ENCODE assay signal across 8 cellular contexts in the genomic region with DNA sequence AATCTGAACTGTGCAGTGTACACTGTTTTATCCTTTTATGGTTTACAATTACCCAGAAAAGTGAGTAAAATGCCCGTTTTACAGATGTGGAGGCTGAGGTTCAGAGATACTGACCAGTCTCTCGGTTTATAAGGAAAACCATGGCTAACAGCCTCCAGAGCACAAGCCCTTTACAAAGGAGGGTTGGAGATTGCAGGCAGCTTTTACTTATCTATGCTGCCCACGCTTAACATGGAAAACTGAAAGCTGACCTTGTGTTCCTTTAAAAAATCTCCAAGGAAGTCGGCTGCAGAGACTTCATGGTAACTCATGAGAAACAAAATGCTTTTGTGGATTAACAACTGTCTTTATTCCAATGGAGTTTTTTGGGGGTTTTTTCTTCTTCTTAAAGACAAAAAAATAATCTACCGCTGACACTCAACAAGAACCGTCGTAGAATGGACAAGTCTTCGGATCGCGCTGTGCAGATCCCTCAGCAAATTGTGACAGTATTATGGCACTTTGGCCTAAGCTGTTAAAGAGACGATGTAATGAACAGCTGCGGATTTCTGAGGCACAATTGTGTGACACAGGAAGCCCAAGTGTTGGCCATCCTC. TPM values are rescaled to one million over a fixed set of nuclear protein-coding genes. Genes with fewer than 3 reads are reported as not detected.
DNase-seq lines count a peak whose midpoint lies in the region; ATAC-seq, FAIRE-seq and TF ChIP-seq lines count a peak whose summit lies in the region.

No MANE protein-coding gene starts in this region.

- peaks cover 4% of the 10 kb centered on the region for H3K36me3 ChIP-seq in bronchial epithelial cell (ENCODE audit: control insufficient read depth, insufficient read depth, low read length)
- no peaks in the 10 kb centered on the region for H3K36me3 ChIP-seq in mucosa of descending colon (ENCODE audit: low read depth)

- H3K4me3 ChIP-seq in bronchial epithelial cell (ENCODE audit: low read depth, low read length) (peak overlapping the region; percentile 99), mucosa of descending colon (peak overlapping the region; percentile 1)

- FAIRE-seq in bronchial epithelial cell (lab: Jason Lieb, UNC) (no peak), HTR-8/SVneo (lab: Jason Lieb, UNC) (no peak)

- no peak for ATAC-seq in mucosa of descending colon

- no peaks in the 10 kb centered on the region for H3K9me3 ChIP-seq in mucosa of descending colon

- intact Hi-C loops in mucosa of descending colon (cut with DNase I, micrococcal nuclease): no loop called here

- DNase-seq in COLO829 (ENCODE audit: low spot score) (peak; percentile 59), KG1 (lab: John Stamatoyannopoulos, UW) (peak; percentile 59), bronchial epithelial cell (ENCODE audit: low read depth) (no peak), mucosa of descending colon (peak in 1 of 3 donors; percentile 30), SIG-M5 treated with dmso at 0.1 percent for 504 hours (lab: John Stamatoyannopoulos, UW; ENCODE audit: unreplicated experiment) (no peak), HTR-8/SVneo (ENCODE audit: insufficient read length, low spot score) (no peak)
- DNase-seq in stimulated activated CD4-positive, alpha-beta T cell treated with anti-CD3 and anti-CD28 coated beads, Interleukin-12 subunit alpha, Interleukin-12 subunit beta, amount 100 ng/mL, for 4 hours: no peak
- no peak for DNase-seq in activated effector memory CD4-positive, alpha-beta T cell treated with Interleukin-2 at 50 U/mL for 16 hours

- peaks cover 18% of the 10 kb centered on the region for H3K4me1 ChIP-seq in mucosa of descending colon (ENCODE audit: low read depth)

- no peaks in the 10 kb centered on the region for H3K27me3 ChIP-seq in bronchial epithelial cell (ENCODE audit: control insufficient read depth, insufficient read depth, low read length)

- TF ChIP-seq CTCF in bronchial epithelial cell (IDR thresholded peaks at IDR 0.05; ENCODE audit: insufficient read depth, low read length, severe bottlenecking) (no peak), mucosa of descending colon (IDR thresholded peaks at IDR 0.05) (no peak)

RNA-seq across cellular contexts. Expression of gene SLF2, which starts 0.7 kb away (rescaled TPM):
- total RNA-seq in bronchial epithelial cell (12.1 and 15.1 TPM in 2 replicates), mucosa of descending colon (10 to 100 TPM; 23.0 to 31.1 (median 27.5) TPM)

RNA-seq across cellular contexts. Expression of gene SEMA4G, which starts 57.2 kb away (rescaled TPM):
- 0.26 and 0.51 TPM in 2 replicates for total RNA-seq in bronchial epithelial cell
- 100 to 1,000 TPM in 1 of 3 donors, 10 to 100 TPM in 2; 68.5 to 176 (median 91.9) TPM for total RNA-seq in mucosa of descending colon

Comparison
In these comparisons a context has a peak if more than half of its experiments do, and no peak if none do; other contexts are left out.
1. DNase-seq: peak in COLO829 (single experiment) and KG1 (single experiment); none in bronchial epithelial cell (single experiment), SIG-M5 treated with dmso at 0.1 percent for 504 hours (single experiment), stimulated activated CD4-positive, alpha-beta T cell treated with anti-CD3 and anti-CD28 coated beads, Interleukin-12 subunit alpha, Interleukin-12 subunit beta, amount 100 ng/mL, for 4 hours (single experiment), HTR-8/SVneo (single experiment) and activated effector memory CD4-positive, alpha-beta T cell treated with Interleukin-2 at 50 U/mL for 16 hours (single experiment).
2. RNA of gene SEMA4G, which starts 57.2 kb away (total RNA-seq): 68.5 to 176 TPM in mucosa of descending colon; 0.26 to 0.51 TPM in bronchial epithelial cell; every median in the first group is over 10 times any median in the second.